In the genomic region with DNA sequence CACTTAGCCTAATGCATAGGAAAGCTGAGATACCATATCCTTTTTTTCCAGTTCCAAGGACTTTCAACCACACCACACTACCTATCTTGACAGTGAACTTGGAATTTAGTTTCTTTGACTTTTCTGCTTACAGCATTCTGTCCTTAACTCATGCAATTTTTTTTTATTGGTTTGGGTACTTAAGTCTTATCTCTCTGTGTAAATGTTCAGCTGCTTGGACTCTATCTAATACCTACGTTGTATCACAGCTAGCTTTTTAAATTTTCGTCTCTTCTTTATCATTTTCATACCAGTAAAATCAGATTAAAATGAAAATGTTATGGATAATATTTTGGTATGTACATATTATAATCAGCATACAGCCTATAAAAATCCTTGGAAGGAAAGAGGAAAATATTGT, we compare ENCODE assay signal across 1 cellular context.
TF ChIP-seq lines count a peak whose summit lies in the region.

No MANE protein-coding gene starts in this region.

TF ChIP-seq in HEK293, 187 proteins besides CTCF, POLR2A, EP300 and RAD21 (continued from another document):
- TF ChIP-seq, protein P1, sequence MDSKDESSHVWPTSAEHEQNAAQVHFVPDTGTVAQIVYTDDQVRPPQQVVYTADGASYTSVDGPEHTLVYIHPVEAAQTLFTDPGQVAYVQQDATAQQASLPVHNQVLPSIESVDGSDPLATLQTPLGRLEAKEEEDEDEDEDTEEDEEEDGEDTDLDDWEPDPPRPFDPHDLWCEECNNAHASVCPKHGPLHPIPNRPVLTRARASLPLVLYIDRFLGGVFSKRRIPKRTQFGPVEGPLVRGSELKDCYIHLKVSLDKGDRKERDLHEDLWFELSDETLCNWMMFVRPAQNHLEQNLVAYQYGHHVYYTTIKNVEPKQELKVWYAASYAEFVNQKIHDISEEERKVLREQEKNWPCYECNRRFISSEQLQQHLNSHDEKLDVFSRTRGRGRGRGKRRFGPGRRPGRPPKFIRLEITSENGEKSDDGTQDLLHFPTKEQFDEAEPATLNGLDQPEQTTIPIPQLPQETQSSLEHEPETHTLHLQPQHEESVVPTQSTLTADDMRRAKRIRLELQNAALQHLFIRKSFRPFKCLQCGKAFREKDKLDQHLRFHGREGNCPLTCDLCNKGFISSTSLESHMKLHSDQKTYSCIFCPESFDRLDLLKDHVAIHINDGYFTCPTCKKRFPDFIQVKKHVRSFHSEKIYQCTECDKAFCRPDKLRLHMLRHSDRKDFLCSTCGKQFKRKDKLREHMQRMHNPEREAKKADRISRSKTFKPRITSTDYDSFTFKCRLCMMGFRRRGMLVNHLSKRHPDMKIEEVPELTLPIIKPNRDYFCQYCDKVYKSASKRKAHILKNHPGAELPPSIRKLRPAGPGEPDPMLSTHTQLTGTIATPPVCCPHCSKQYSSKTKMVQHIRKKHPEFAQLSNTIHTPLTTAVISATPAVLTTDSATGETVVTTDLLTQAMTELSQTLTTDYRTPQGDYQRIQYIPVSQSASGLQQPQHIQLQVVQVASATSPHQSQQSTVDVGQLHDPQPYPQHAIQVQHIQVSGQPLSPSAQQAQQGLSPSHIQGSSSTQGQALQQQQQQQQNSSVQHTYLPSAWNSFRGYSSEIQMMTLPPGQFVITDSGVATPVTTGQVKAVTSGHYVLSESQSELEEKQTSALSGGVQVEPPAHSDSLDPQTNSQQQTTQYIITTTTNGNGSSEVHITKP (tag by site-specific recombination; IDR thresholded peaks at IDR 0.05): no peak
- TF ChIP-seq ZNF211 (tag by site-specific recombination; IDR thresholded peaks at IDR 0.05; ENCODE audit: low read depth): 0 out of 2 replicates have a peak, but pooled peaks have one; percentile 9
- no peak for TF ChIP-seq ZNF580 (tag by site-specific recombination; IDR thresholded peaks at IDR 0.05)
